Comparison of ENCODE assay signal across 1 cellular context in the genomic region with DNA sequence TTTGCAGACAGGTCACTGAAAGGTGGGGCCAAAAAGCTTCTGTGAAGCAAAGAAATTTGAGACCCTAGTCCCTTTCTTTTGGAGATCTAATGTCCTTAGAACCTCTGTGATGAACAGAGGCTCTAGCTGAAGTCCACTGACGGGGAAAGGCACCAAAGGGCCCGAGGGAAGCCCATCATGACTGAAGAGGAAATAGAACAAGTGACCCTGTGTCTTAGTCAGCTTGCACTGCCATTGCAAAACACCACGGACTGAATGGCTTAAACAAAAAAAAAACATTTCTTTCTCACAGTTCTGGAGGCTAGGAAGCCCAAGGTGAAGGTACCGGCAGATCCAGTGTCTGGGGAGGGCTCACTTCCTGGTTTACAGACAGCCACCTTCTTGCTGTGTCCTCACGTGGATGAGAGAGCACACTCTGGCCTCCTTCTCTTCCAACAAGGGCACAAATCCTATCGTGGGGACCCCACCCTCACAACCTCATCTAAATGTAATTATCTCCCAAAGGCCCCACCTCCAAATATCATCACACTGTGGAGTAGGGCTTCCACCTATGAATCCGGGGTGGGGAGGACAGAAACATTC.
TF ChIP-seq lines count a peak whose summit lies in the region.

No MANE protein-coding gene starts in this region.

TF ChIP-seq in H1, 55 proteins besides CTCF, POLR2A, EP300 and RAD21:
- no peak for TF ChIP-seq TEAD4 (IDR thresholded peaks at IDR 0.05; ENCODE audit: low read depth, low read length)
- TF ChIP-seq EZH2 (IDR thresholded peaks at IDR 0.05; ENCODE audit: low read depth, low read length, severe bottlenecking), result no peak
- TF ChIP-seq CBX5 (IDR thresholded peaks at IDR 0.05; ENCODE audit: low read depth, low read length), result no peak
- no peak for TF ChIP-seq BACH1 (IDR thresholded peaks at IDR 0.05; ENCODE audit: low read length)
- TF ChIP-seq POU5F1 (IDR thresholded peaks at IDR 0.05; ENCODE audit: low read depth, low read length), result no peak
- TF ChIP-seq MAX (IDR thresholded peaks at IDR 0.05), result no peak
- no peak for TF ChIP-seq CHD1 (IDR thresholded peaks at IDR 0.05; ENCODE audit: low read depth, low read length)
- TF ChIP-seq EGR1 (IDR thresholded peaks at IDR 0.05; ENCODE audit: borderline replicate concordance, low read depth, low read length), result no peak
- no peak for TF ChIP-seq SUZ12 (IDR thresholded peaks at IDR 0.05; ENCODE audit: low read length)
- TF ChIP-seq, protein P1, sequence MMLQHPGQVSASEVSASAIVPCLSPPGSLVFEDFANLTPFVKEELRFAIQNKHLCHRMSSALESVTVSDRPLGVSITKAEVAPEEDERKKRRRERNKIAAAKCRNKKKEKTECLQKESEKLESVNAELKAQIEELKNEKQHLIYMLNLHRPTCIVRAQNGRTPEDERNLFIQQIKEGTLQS (IDR thresholded peaks at IDR 0.05; ENCODE audit: insufficient read depth, low read depth, low read length), result no peak
- no peak for TF ChIP-seq SAP30 (IDR thresholded peaks at IDR 0.05; ENCODE audit: insufficient read depth, insufficient replicate concordance, low read length)
- no peak for TF ChIP-seq RXRA (IDR thresholded peaks at IDR 0.05; ENCODE audit: insufficient read depth, low read depth, low read length)
- no peak for TF ChIP-seq RBBP5 (IDR thresholded peaks at IDR 0.05; ENCODE audit: borderline replicate concordance, low read depth, low read length)
- TF ChIP-seq USF2 (IDR thresholded peaks at IDR 0.05; ENCODE audit: low read length), result no peak
- no peak for TF ChIP-seq CHD2 (IDR thresholded peaks at IDR 0.05; ENCODE audit: low read length)
- TF ChIP-seq CREB1 (IDR thresholded peaks at IDR 0.05), result no peak
- TF ChIP-seq SIRT6 (IDR thresholded peaks at IDR 0.05; ENCODE audit: low read length), result no peak
- no peak for TF ChIP-seq SIX5 (IDR thresholded peaks at IDR 0.05; ENCODE audit: low read depth, low read length)
